ENCODE assay signal across 13 cellular contexts in the genomic region with DNA sequence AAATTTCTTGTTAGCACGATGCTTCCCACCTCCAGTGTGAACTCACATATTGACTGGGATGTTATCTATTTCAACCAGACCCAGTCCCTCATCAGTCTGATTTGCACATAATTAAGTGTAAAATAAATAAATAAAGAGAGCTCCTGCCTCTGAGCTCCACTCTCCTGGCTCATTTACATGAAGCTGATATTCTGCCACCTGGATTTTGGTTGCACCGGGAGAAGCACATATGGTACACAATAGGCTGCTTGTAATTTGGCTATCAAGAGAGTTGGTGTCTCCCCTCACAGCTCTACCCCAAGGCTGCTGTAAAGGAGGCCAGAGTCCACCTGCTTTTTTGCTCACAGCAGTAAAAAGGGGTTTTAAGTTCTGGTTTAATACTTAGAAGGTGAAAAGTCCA.
"Had no signal": no experiment of that assay in that cellular context is flagged by ENCODE, and none has a peak within 500 bp of the region (broad histone marks: within the 10 kb centered on the region; RNA-seq: fewer than 3 reads in every experiment).

No MANE protein-coding gene starts in this region.

- DNase-seq: activated CD4-positive, alpha-beta T cell treated with anti-CD3 and anti-CD28 coated beads, Interleukin-2, amount 50 U/mL, for 4 hours; activated CD4-positive, CD25-positive, alpha-beta regulatory T cell treated with anti-CD3 and anti-CD28 coated beads, Interleukin-2, amount 50 U/mL, for 72 hours; activated naive CD4-positive, alpha-beta T cell treated with anti-CD3 and anti-CD28 coated beads, Interleukin-2, amount 10 ng/mL, durations not matched to agents 7 days and 5 days; activated T-cell treated with anti-CD3 and anti-CD28 coated beads for 4 hours; endodermal cell; heart left ventricle; immature natural killer cell; mesendoderm; natural killer cell; retina; stimulated activated CD4-positive, alpha-beta T cell treated with anti-CD3 and anti-CD28 coated beads, Interleukin-12 subunit alpha, Interleukin-12 subunit beta, amount 100 ng/mL, for 4 hours; stimulated activated CD4-positive, alpha-beta T cell treated with anti-CD3 and anti-CD28 coated beads, Interleukin-2, amount 100 ng/mL, for 24 hours; upper lobe of right lung had no signal

- ATAC-seq: heart left ventricle, natural killer cell, upper lobe of right lung had no signal
